ENCODE assay signal across 10 cellular contexts in genomic region chr10:91247360-91248111, GRCh38. TPM values are rescaled to one million over a fixed set of nuclear protein-coding genes. Genes with fewer than 3 reads are reported as not detected.
DNase-seq lines count a peak whose midpoint lies in the region; ATAC-seq, FAIRE-seq and TF ChIP-seq lines count a peak whose summit lies in the region.
"Had no signal": no experiment of that assay in that cellular context is flagged by ENCODE, and none has a peak within 500 bp of the region (broad histone marks: within the 10 kb centered on the region; RNA-seq: fewer than 3 reads in every experiment).

No MANE protein-coding gene starts in this region.

- POLR2A ChIA-PET in AG04449 (lab: Yijun Ruan, JAX), result interaction anchor here (0.8 kb wide), 1 partner anchor 318 kb away, joined by 4 read pairs; no protein-coding TSS in a partner anchor

- DNase-seq in AG04449 (ENCODE audit: low read depth, low spot score), result peak; percentile 12
- peak; percentile 6 for DNase-seq in GM04504 (ENCODE audit: low read depth)
- DNase-seq in astrocyte of the cerebellum (ENCODE audit: low read depth), result peak; percentile 16
- DNase-seq in kidney, result peak; percentile 42
- DNase-seq in occipital lobe (lab: John Stamatoyannopoulos, UW), result no peak
- DNase-seq in stimulated activated CD4-positive, alpha-beta T cell treated with anti-CD3 and anti-CD28 coated beads, Interleukin-4, amount 100 ng/mL, for 24 hours, result no peak
- no peak for DNase-seq in small intestine
- DNase-seq: left colon, NCI-H345 had no signal

- H3K4me3 ChIP-seq in AG04449 (ENCODE audit: low read depth, low read length) (no peak overlapping the region), astrocyte of the cerebellum (ENCODE audit: low read depth, low read length) (no peak overlapping the region), kidney (ENCODE audit: low read length in 2 of 2) (no peak overlapping the region), small intestine (ENCODE audit: low read depth in 1 of 2, low read length in 2 of 2) (no peak overlapping the region)

- H3K27ac ChIP-seq in kidney (ENCODE audit: low read depth in 2 of 2, low read length in 2 of 2), result no peak overlapping the region
- no peak overlapping the region for H3K27ac ChIP-seq in small intestine (ENCODE audit: low read depth in 1 of 2, low read length in 1 of 2)

- H3K9me3 ChIP-seq in kidney (ENCODE audit: control insufficient read depth in 1 of 2, low read length in 2 of 2), result no peaks in the 10 kb centered on the region
- no peaks in the 10 kb centered on the region for H3K9me3 ChIP-seq in small intestine (ENCODE audit: control insufficient read depth, low read depth)

- H3K4me1 ChIP-seq in kidney (ENCODE audit: control insufficient read depth in 1 of 2, insufficient read depth in 1 of 2, low read depth in 1 of 2, low read length in 2 of 2), result peaks cover 0 to 3% of the 10 kb centered on the region in 2 donors
- H3K4me1 ChIP-seq in small intestine (ENCODE audit: control insufficient read depth in 2 of 2, insufficient read depth in 1 of 2, low read depth in 1 of 2, low read length in 1 of 2), result no peaks in the 10 kb centered on the region

- H3K36me3 ChIP-seq in kidney (ENCODE audit: control insufficient read depth in 1 of 2, insufficient read depth in 2 of 2, low read length in 2 of 2), result no peaks in the 10 kb centered on the region
- no peaks in the 10 kb centered on the region for H3K36me3 ChIP-seq in small intestine (ENCODE audit: control insufficient read depth in 2 of 2, insufficient read depth in 2 of 2, low read length in 2 of 2)

- 60 to 94% (median 80%) methylated on average over 1 of the region's 1 CpG for WGBS in small intestine, 3 donors

- no peak overlapping the region for H3K9ac ChIP-seq in kidney (ENCODE audit: low read length in 2 of 2)

- FAIRE-seq in kidney (lab: Jason Lieb, UNC) (no peak), small intestine (lab: Jason Lieb, UNC) (no peak)

- in situ Hi-C loops in astrocyte of the cerebellum (cut with HindIII; ENCODE audit: low sequenced_read_pairs), result no loop called here

- intact Hi-C loops in kidney (cut with DNase I), result no loop called here

- ATAC-seq in HG03280 (IDR thresholded peaks at IDR 0.05; ENCODE audit: unreplicated experiment), result no peak
- ATAC-seq: left colon had no signal

- no peaks in the 10 kb centered on the region for H3K27me3 ChIP-seq in small intestine (ENCODE audit: control insufficient read depth in 2 of 2, insufficient read depth in 2 of 2, low read length in 2 of 2)

- CTCF ChIA-PET in AG04449 (lab: Yijun Ruan, JAX), result interaction anchor here (0.8 to 7.7 kb wide), 9 partner anchors 37 to 368 kb away, joined by 3 to 183 read pairs (median 52); no protein-coding TSS in a partner anchor

- TF ChIP-seq CTCF in AG04449 (IDR thresholded peaks at IDR 0.05; ENCODE audit: insufficient read depth, low read length, missing control alignments) (no peak), astrocyte of the cerebellum (IDR thresholded peaks at IDR 0.05; ENCODE audit: low read depth, low read length, missing control alignments) (no peak), kidney (IDR thresholded peaks at IDR 0.05; ENCODE audit: borderline replicate concordance, extremely low read depth, insufficient read depth) (no peak)

RNA-seq across cellular contexts. Expression of gene PCGF5, which starts 27.1 kb away (rescaled TPM):
- total RNA-seq in kidney (49.1 TPM), occipital lobe (30.7 TPM)
- polyA plus RNA-seq in kidney (ENCODE audit: insufficient read depth, low read depth, low replicate concordance) (26.8 TPM), small intestine (10 to 100 TPM; 34.7 to 60.2 (median 43.5) TPM)

Comparison
In these comparisons a context has a peak if more than half of its experiments do, and no peak if none do; other contexts are left out.
1. DNase-seq: peak in AG04449 (single experiment), GM04504 (single experiment), astrocyte of the cerebellum (single experiment) and kidney (single experiment); none in occipital lobe (single experiment), stimulated activated CD4-positive, alpha-beta T cell treated with anti-CD3 and anti-CD28 coated beads, Interleukin-4, amount 100 ng/mL, for 24 hours (single experiment) and small intestine (single experiment).